20 cellular contexts compared by ENCODE assay signal in genomic region chr15:80709542-80709941, GRCh38. TPM values are rescaled to one million over a fixed set of nuclear protein-coding genes. Genes with fewer than 3 reads are reported as not detected.
A peak's percentile ranks its signal among the peaks of the same experiment; 100 is the strongest.
DNase-seq lines count a peak whose midpoint lies in the region; ATAC-seq and TF ChIP-seq lines count a peak whose summit lies in the region.
"Had no signal": no experiment of that assay in that cellular context is flagged by ENCODE, and none has a peak within 500 bp of the region (broad histone marks: within the 10 kb centered on the region; RNA-seq: fewer than 3 reads in every experiment).

No MANE protein-coding gene starts in this region.

- H3K9me2 ChIP-seq in GM23338 (ENCODE audit: insufficient read depth) = no peaks in the 10 kb centered on the region

- ATAC-seq in GM23338 = peak; percentile 61
- ATAC-seq: left ventricle myocardium superior had no signal

- H3K4me3 ChIP-seq in GM23338 (no peak overlapping the region), esophagus squamous epithelium (no peak overlapping the region), A673 (ENCODE audit: low read depth, low read length, poor library complexity, severe bottlenecking) (no peak overlapping the region), uterus (no peak overlapping the region)
- H3K4me3 ChIP-seq: right atrium auricular region, tibial nerve had no signal

- intact Hi-C loops in esophagus squamous epithelium (cut with DNase I) (no loop called here), A673 (cut with micrococcal nuclease; ENCODE audit: unreplicated experiment) (no loop called here), uterus (cut with DNase I; ENCODE audit: low total_unique reads) (loop anchor here (10.0 kb wide), 1 partner anchor 255 kb away; no protein-coding TSS in a partner anchor)

- TF ChIP-seq CTCF in GM23338 (conservative IDR thresholded peaks at IDR 0.05; ENCODE audit: low read depth in 2 of 2) (no peak), esophagus squamous epithelium (IDR thresholded peaks at IDR 0.05) (no peak), progenitor cell of endocrine pancreas (IDR thresholded peaks at IDR 0.05; ENCODE audit: unreplicated experiment) (no peak), A673 (conservative IDR thresholded peaks at IDR 0.05; ENCODE audit: low read depth, low read length) (no peak), uterus (IDR thresholded peaks at IDR 0.05) (no peak)

- peaks cover 33% of the 10 kb centered on the region for H3K79me2 ChIP-seq in GM23338 (replicated peaks; ENCODE audit: insufficient read depth)

- H3K36me3 Mint-ChIP-seq in GM23338 (ENCODE audit: low read depth) = peaks cover 3% of the 10 kb centered on the region; the same call in 1 of the 3 replicates
- no peaks in the 10 kb centered on the region for H3K36me3 Mint-ChIP-seq in progenitor cell of endocrine pancreas (ENCODE audit: insufficient read depth)

- H3K9me3 Mint-ChIP-seq in GM23338 (no peaks in the 10 kb centered on the region), progenitor cell of endocrine pancreas (ENCODE audit: low read depth) (no peaks in the 10 kb centered on the region)
- H3K9me3 Mint-ChIP-seq: nephron progenitor cell had no signal

- DNase-seq in GM23338 (ENCODE audit: low spot score) (no peak), NCI-H526 (lab: John Stamatoyannopoulos, UW) (peak; percentile 45 to 51), esophagus squamous epithelium (lab: John Stamatoyannopoulos, UW) (no peak), progenitor cell of endocrine pancreas (ENCODE audit: low spot score, unreplicated experiment) (no peak), A673 (ENCODE audit: low spot score) (no peak), uterus (no peak), DMS 273 treated with DMSO at 0.1 percent for 48 hours (lab: John Stamatoyannopoulos, UW) (no peak)
- DNase-seq: activated effector memory CD4-positive, alpha-beta T cell treated with anti-CD3 and anti-CD28 coated beads, Interleukin-2, amount 50 U/mL, for 16 hours; cortex of kidney; DND-41; H7; hypothalamus; left ventricle myocardium superior; NCI-H446; nephron progenitor cell; stimulated activated CD4-positive, alpha-beta T cell treated with anti-CD3 and anti-CD28 coated beads, Interleukin-2, amount 100 ng/mL, for 48 hours; stimulated activated CD8-positive, alpha-beta memory T cell treated with anti-CD3 and anti-CD28 coated beads, Interleukin-4, amount 100 ng/mL, for 48 hours; T-helper 1 cell had no signal

- H2AFZ ChIP-seq in GM23338 = no peak overlapping the region

- H4K20me1 ChIP-seq in GM23338 (replicated peaks; ENCODE audit: insufficient read depth) = 0 out of 2 replicates have a peak, but pooled peaks cover 3% of the 10 kb centered on the region

- H3K27ac Mint-ChIP-seq in GM23338 (no peak overlapping the region), progenitor cell of endocrine pancreas (peak overlapping the region; percentile 53)
- H3K27ac Mint-ChIP-seq: nephron progenitor cell had no signal

- CTCF ChIA-PET in A673 (lab: Charles Lee) = no interaction called here

- no TSS peak for BruUV-seq in A673 (replicated peaks; lab: Mats Ljungman, UMichigan)

- no peaks in the 10 kb centered on the region for H3K9me3 ChIP-seq in esophagus squamous epithelium
- no peaks in the 10 kb centered on the region for H3K9me3 ChIP-seq in A673 (ENCODE audit: low read depth, low read length, poor library complexity, severe bottlenecking)
- no peaks in the 10 kb centered on the region for H3K9me3 ChIP-seq in uterus
- H3K9me3 ChIP-seq: right atrium auricular region, tibial nerve had no signal

- H3K27me3 ChIP-seq in GM23338 (ENCODE audit: insufficient read depth) (no peaks in the 10 kb centered on the region), esophagus squamous epithelium (no peaks in the 10 kb centered on the region), A673 (replicated peaks; ENCODE audit: insufficient read depth, low read depth, low read length, poor library complexity) (no peaks in the 10 kb centered on the region), uterus (no peaks in the 10 kb centered on the region)
- H3K27me3 ChIP-seq: right atrium auricular region, tibial nerve had no signal

- no peak overlapping the region for H3K4me2 ChIP-seq in GM23338

- POLR2A ChIA-PET in A673 (lab: Charles Lee; ENCODE audit: low non-redundant PET) = no interaction called here

- H3K4me1 ChIP-seq in GM23338 (ENCODE audit: insufficient read depth) (peaks cover 24% of the 10 kb centered on the region), esophagus squamous epithelium (peaks cover 7 to 60% (median 18%) of the 10 kb centered on the region in 3 donors), A673 (ENCODE audit: insufficient read depth, low read length, poor library complexity, severe bottlenecking) (no peaks in the 10 kb centered on the region), uterus (no peaks in the 10 kb centered on the region)
- H3K4me1 ChIP-seq: right atrium auricular region, tibial nerve had no signal

- WGBS in esophagus squamous epithelium, 2 donors = 39 to 61% methylated on average over 6 of the region's 6 CpGs

- H3K4me1 Mint-ChIP-seq in GM23338 = peaks cover 53% of the 10 kb centered on the region
- peaks cover 27% of the 10 kb centered on the region for H3K4me1 Mint-ChIP-seq in progenitor cell of endocrine pancreas (ENCODE audit: low read depth)

- TF ChIP-seq POLR2A in esophagus squamous epithelium (IDR thresholded peaks at IDR 0.05) (no peak), uterus (IDR thresholded peaks at IDR 0.05) (no peak)

- H3K36me3 ChIP-seq in GM23338 (ENCODE audit: insufficient read depth) = no peaks in the 10 kb centered on the region
- H3K36me3 ChIP-seq in esophagus squamous epithelium = no peaks in the 10 kb centered on the region
- no peaks in the 10 kb centered on the region for H3K36me3 ChIP-seq in A673 (ENCODE audit: insufficient read depth, low read length, poor library complexity, severe bottlenecking)
- H3K36me3 ChIP-seq in uterus = no peaks in the 10 kb centered on the region
- H3K36me3 ChIP-seq: right atrium auricular region, tibial nerve had no signal

- H3K4me3 Mint-ChIP-seq in GM23338 = no peak overlapping the region
- H3K4me3 Mint-ChIP-seq in progenitor cell of endocrine pancreas (ENCODE audit: low read depth) = no peak overlapping the region
- H3K4me3 Mint-ChIP-seq: nephron progenitor cell had no signal

- H3K27ac ChIP-seq in GM23338 (ENCODE audit: low read depth) (no peak overlapping the region), esophagus squamous epithelium (peak overlapping the region; percentile 39 to 51 (median 46)), A673 (ENCODE audit: low read depth, low read length, poor library complexity, severe bottlenecking) (no peak overlapping the region), uterus (no peak overlapping the region)
- H3K27ac ChIP-seq: right atrium auricular region, tibial nerve had no signal

- H3K27me3 Mint-ChIP-seq in GM23338 (ENCODE audit: insufficient read depth, low read depth, poor library complexity) (peaks cover 6% of the 10 kb centered on the region), progenitor cell of endocrine pancreas (no peaks in the 10 kb centered on the region)

- no peaks in the 10 kb centered on the region for H3F3A ChIP-seq in GM23338 (replicated peaks; ENCODE audit: low read depth)

TF ChIP-seq in GM23338, 12 proteins besides CTCF, POLR2A, EP300 and RAD21 (continues in another document):
- no peak for TF ChIP-seq NANOG (IDR thresholded peaks at IDR 0.05; ENCODE audit: borderline replicate concordance)
- TF ChIP-seq STAT1 (IDR thresholded peaks at IDR 0.05; ENCODE audit: unreplicated experiment) = no peak
- no peak for TF ChIP-seq JUNB (IDR thresholded peaks at IDR 0.05; ENCODE audit: unreplicated experiment)
- TF ChIP-seq REST (IDR thresholded peaks at IDR 0.05; ENCODE audit: unreplicated experiment) = no peak
- TF ChIP-seq ZNF331 (CRISPR knock-in tag; IDR thresholded peaks at IDR 0.05; ENCODE audit: low read depth) = no peak
- no peak for TF ChIP-seq ZNF114 (CRISPR knock-in tag; IDR thresholded peaks at IDR 0.05)
- no peak for TF ChIP-seq CREB1 (CRISPR knock-in tag; IDR thresholded peaks at IDR 0.05; ENCODE audit: low read depth)
- no peak for TF ChIP-seq ETS1 (IDR thresholded peaks at IDR 0.05)

RNA-seq across cellular contexts. Expression of gene ABHD17C, which starts 14.4 kb away (rescaled TPM):
- total RNA-seq in GM23338 (2014; rRNA removed; shearing (Covaris generic)) = 23.8 and 25.2 TPM in 2 replicates
- 9.1 and 11.3 TPM in 2 replicates for polyA plus RNA-seq in GM23338 (2016; fragmentation: Nextera tagmentation; extraction: Ambion mirVana)
- 10 to 100 TPM; 18.7 to 37.1 (median 27.1) TPM for total RNA-seq in esophagus squamous epithelium
- total RNA-seq in progenitor cell of endocrine pancreas = 19.8 and 20.6 TPM in 2 replicates
- total RNA-seq in A673 (2021) = 7.8 and 9.9 TPM in 2 replicates
- total RNA-seq in uterus = 10 to 100 TPM in 1 of 4 donors, 1 to 10 TPM in 2, under 1 TPM in 1; 0.29 to 13.6 (median 6.5) TPM

Comparison
In these comparisons a context has a peak if more than half of its experiments do, and no peak if none do; other contexts are left out.
1. DNase-seq: peak in NCI-H526 (2 of 2); none in GM23338 (single experiment), esophagus squamous epithelium (single experiment), progenitor cell of endocrine pancreas (single experiment), A673 (single experiment), uterus (0 of 2) and DMS 273 treated with DMSO at 0.1 percent for 48 hours (single experiment).
2. H3K27ac ChIP-seq: peak in esophagus squamous epithelium (4 of 4); none in GM23338 (single experiment), A673 (single experiment) and uterus (0 of 2).